Comparison of ENCODE assay signal across 9 cellular contexts in genomic region chr7:141073641-141074161, GRCh38. TPM values are rescaled to one million over a fixed set of nuclear protein-coding genes. Genes with fewer than 3 reads are reported as not detected.
A peak's percentile ranks its signal among the peaks of the same experiment; 100 is the strongest.
DNase-seq lines count a peak whose midpoint lies in the region; ATAC-seq lines count a peak whose summit lies in the region.
"Had no signal": no experiment of that assay in that cellular context is flagged by ENCODE, and none has a peak within 500 bp of the region (broad histone marks: within the 10 kb centered on the region; RNA-seq: fewer than 3 reads in every experiment).

Gene TMEM178B, plus strand, starts transcription at chr7:141074064.

- ATAC-seq in activated naive CD8-positive, alpha-beta T cell treated with anti-CD3 and anti-CD28 coated beads, Interleukin-2, amount 50 U/mL, for 24 hours = peak; percentile 13
- no peak for ATAC-seq in HG02840 (IDR thresholded peaks at IDR 0.05; ENCODE audit: low FRiP score, unreplicated experiment)

- H3K9me3 ChIP-seq in HUES6 (ENCODE audit: control insufficient read depth, insufficient read depth, low read depth, low read length) (no peaks in the 10 kb centered on the region), skeletal muscle tissue (ENCODE audit: control insufficient read depth in 3 of 3, low read length in 3 of 3) (no peaks in the 10 kb centered on the region)

- H3K27ac ChIP-seq in HUES6 (ENCODE audit: low read depth, low read length) = no peak within 1 kb of the TSS
- no peak within 1 kb of the TSS for H3K27ac ChIP-seq in skeletal muscle tissue (ENCODE audit: low read depth, low read length)

- H3K36me3 ChIP-seq in HUES6 (ENCODE audit: control insufficient read depth, insufficient read depth, low read length) (no peaks in the 10 kb centered on the region), skeletal muscle tissue (ENCODE audit: control insufficient read depth in 3 of 3, insufficient read depth in 3 of 3, low read length in 3 of 3) (no peaks in the 10 kb centered on the region)

- no peaks in the 10 kb centered on the region for H3K9me3 Mint-ChIP-seq in activated naive CD8-positive, alpha-beta T cell treated with anti-CD3 and anti-CD28 coated beads, Interleukin-2, amount 50 U/mL, for 24 hours

- no peak within 1 kb of the TSS for H3K27ac Mint-ChIP-seq in activated naive CD8-positive, alpha-beta T cell treated with anti-CD3 and anti-CD28 coated beads, Interleukin-2, amount 50 U/mL, for 24 hours

- H3K36me3 Mint-ChIP-seq in activated naive CD8-positive, alpha-beta T cell treated with anti-CD3 and anti-CD28 coated beads, Interleukin-2, amount 50 U/mL, for 24 hours (ENCODE audit: low read depth) = no peaks in the 10 kb centered on the region

- H3K27me3 ChIP-seq in HUES6 (ENCODE audit: control insufficient read depth, insufficient read depth, low read length) (peaks cover 92% of the 10 kb centered on the region), skeletal muscle tissue (ENCODE audit: control insufficient read depth in 3 of 3, insufficient read depth in 3 of 3, low read length in 3 of 3) (peaks cover 0 to 5% (median 0%) of the 10 kb centered on the region in 3 donors)

- H3K4me1 ChIP-seq in HUES6 (ENCODE audit: control insufficient read depth, insufficient read depth, low read length) (peaks cover 21% of the 10 kb centered on the region), skeletal muscle tissue (ENCODE audit: control insufficient read depth in 3 of 3, insufficient read depth in 3 of 3, low read length in 3 of 3) (peaks cover 19 to 39% (median 20%) of the 10 kb centered on the region in 3 donors)

- peak within 1 kb of the TSS; percentile 68 for H3K4me3 Mint-ChIP-seq in activated naive CD8-positive, alpha-beta T cell treated with anti-CD3 and anti-CD28 coated beads, Interleukin-2, amount 50 U/mL, for 24 hours

- peak; percentile 27 for DNase-seq in COR-L47 (lab: John Stamatoyannopoulos, UW)
- DNase-seq in activated naive CD8-positive, alpha-beta T cell treated with anti-CD3 and anti-CD28 coated beads, Interleukin-2, amount 50 U/mL, for 24 hours = peak; percentile 23
- no peak for DNase-seq in dermis blood vessel endothelial cell
- DNase-seq in HUDEP-2 (lab: John Stamatoyannopoulos, UW; ENCODE audit: unreplicated experiment in 76 of 76) = no peak

- H3K27me3 Mint-ChIP-seq in activated naive CD8-positive, alpha-beta T cell treated with anti-CD3 and anti-CD28 coated beads, Interleukin-2, amount 50 U/mL, for 24 hours = peaks cover 44% of the 10 kb centered on the region

- H3K9ac ChIP-seq in HUES6 (ENCODE audit: low read length) (peak within 1 kb of the TSS; percentile 41), skeletal muscle tissue (ENCODE audit: low read depth in 1 of 3, low read length in 3 of 3) (peak within 1 kb of the TSS; percentile 63 to 81 (median 78))

- peaks cover 20% of the 10 kb centered on the region for H3K4me1 Mint-ChIP-seq in activated naive CD8-positive, alpha-beta T cell treated with anti-CD3 and anti-CD28 coated beads, Interleukin-2, amount 50 U/mL, for 24 hours

- H3K4me3 ChIP-seq in HUES6 (ENCODE audit: low read depth, low read length) (peak within 1 kb of the TSS; percentile 81), iPS-11a (ENCODE audit: low read depth, low read length) (peak within 1 kb of the TSS; percentile 82), skeletal muscle tissue (ENCODE audit: low read length in 3 of 3) (peak within 1 kb of the TSS; percentile 72 to 80 (median 74))

RNA-seq across cellular contexts. Expression of gene TMEM178B, which starts in this region (rescaled TPM):
- 0.52 TPM for total RNA-seq in skeletal muscle tissue
- 0.09 and 0.34 TPM in 2 replicates for total RNA-seq in dermis blood vessel endothelial cell
- total RNA-seq: HT1080 had no signal

Comparison
In these comparisons a context has a peak if more than half of its experiments do, and no peak if none do; other contexts are left out.
1. DNase-seq: peak in COR-L47 (single experiment) and activated naive CD8-positive, alpha-beta T cell treated with anti-CD3 and anti-CD28 coated beads, Interleukin-2, amount 50 U/mL, for 24 hours (single experiment); none in dermis blood vessel endothelial cell (single experiment) and HUDEP-2 (0 of 76).
2. Peak in every context shown above with its lines, with median percentiles within 50 percentile points of each other: H3K4me3 ChIP-seq.